ENCODE assay signal across 19 cellular contexts in genomic region chr11:47507868-47508594, GRCh38. TPM values are rescaled to one million over a fixed set of nuclear protein-coding genes. Genes with fewer than 3 reads are reported as not detected.
DNase-seq lines count a peak whose midpoint lies in the region; ATAC-seq and TF ChIP-seq lines count a peak whose summit lies in the region.
"Had no signal": no experiment of that assay in that cellular context is flagged by ENCODE, and none has a peak within 500 bp of the region (broad histone marks: within the 10 kb centered on the region; RNA-seq: fewer than 3 reads in every experiment).

No MANE protein-coding gene starts in this region.

- peaks cover 58% of the 10 kb centered on the region for H3K4me1 Mint-ChIP-seq in T-helper 1 cell treated with Interleukin-12 subunit alpha and Interleukin-12 subunit beta and Interleukin-4 antibody, amounts not matched to agents 30 μg/mL and 1 μg/mL, for 36 hours (ENCODE audit: low read depth)
- H3K4me1 Mint-ChIP-seq in progenitor cell of endocrine pancreas (ENCODE audit: low read depth) = peaks cover 38% of the 10 kb centered on the region

- DNase-seq in T-helper 1 cell = no peak
- DNase-seq in esophagus muscularis mucosa (ENCODE audit: extremely low spot score) = no peak
- no peak for DNase-seq in progenitor cell of endocrine pancreas (ENCODE audit: low spot score, unreplicated experiment)
- no peak for DNase-seq in RPMI8226
- DNase-seq in G401 (ENCODE audit: low spot score) = no peak
- DNase-seq: activated CD4-positive, alpha-beta T cell treated with anti-CD3 and anti-CD28 coated beads, Interleukin-2, amount 50 U/mL, for 1 hour; amniotic stem cell; effector memory CD4-positive, alpha-beta T cell; glutamatergic neuron; NCI-H1417; NCI-H82; SK-N-SH had no signal

- peaks cover 100% of the 10 kb centered on the region for H3K79me2 ChIP-seq in OCI-LY3 (ENCODE audit: low read length)

- peak overlapping the region; percentile 70 for H3K9ac ChIP-seq in OCI-LY3 (ENCODE audit: low read length)
- H3K9ac ChIP-seq: SK-N-SH had no signal

- H3K27ac Mint-ChIP-seq in T-helper 1 cell treated with Interleukin-12 subunit alpha and Interleukin-12 subunit beta and Interleukin-4 antibody, amounts not matched to agents 30 μg/mL and 1 μg/mL, for 36 hours = peak overlapping the region; percentile 59
- H3K27ac Mint-ChIP-seq in progenitor cell of endocrine pancreas = peak overlapping the region; percentile 83

- no peak for TF ChIP-seq POLR2A in esophagus muscularis mucosa (IDR thresholded peaks at IDR 0.05; ENCODE audit: low read depth)

- H3K4me3 ChIP-seq in OCI-LY3 (ENCODE audit: low read length) = peak overlapping the region; percentile 60
- no peak overlapping the region for H3K4me3 ChIP-seq in esophagus muscularis mucosa
- H3K4me3 ChIP-seq: lung had no signal

- no peak for TF ChIP-seq CTCF in OCI-LY3 (IDR thresholded peaks at IDR 0.05; ENCODE audit: low read depth, low read length)
- TF ChIP-seq CTCF in esophagus muscularis mucosa (IDR thresholded peaks at IDR 0.05) = no peak
- no peak for TF ChIP-seq CTCF in progenitor cell of endocrine pancreas (IDR thresholded peaks at IDR 0.05; ENCODE audit: unreplicated experiment)

- peaks cover 5% of the 10 kb centered on the region for H3K36me3 Mint-ChIP-seq in T-helper 1 cell treated with Interleukin-12 subunit alpha and Interleukin-12 subunit beta and Interleukin-4 antibody, amounts not matched to agents 30 μg/mL and 1 μg/mL, for 36 hours (ENCODE audit: low read depth)
- peaks cover 5% of the 10 kb centered on the region for H3K36me3 Mint-ChIP-seq in progenitor cell of endocrine pancreas (ENCODE audit: insufficient read depth)

- H3K36me3 ChIP-seq in OCI-LY3 (replicated peaks; ENCODE audit: low read depth, low read length) (peaks cover 20% of the 10 kb centered on the region), esophagus muscularis mucosa (no peaks in the 10 kb centered on the region)

- H3K4me3 Mint-ChIP-seq in T-helper 1 cell treated with Interleukin-12 subunit alpha and Interleukin-12 subunit beta and Interleukin-4 antibody, amounts not matched to agents 30 μg/mL and 1 μg/mL, for 36 hours = no peak overlapping the region
- H3K4me3 Mint-ChIP-seq in progenitor cell of endocrine pancreas (ENCODE audit: low read depth) = no peak overlapping the region

- H3K9me3 ChIP-seq in OCI-LY3 (ENCODE audit: insufficient read depth, low read length) (no peaks in the 10 kb centered on the region), esophagus muscularis mucosa (no peaks in the 10 kb centered on the region)
- H3K9me3 ChIP-seq: SK-N-SH had no signal

- no peak for TF ChIP-seq EP300 in esophagus muscularis mucosa (IDR thresholded peaks at IDR 0.05)

- ATAC-seq in HG02763 (IDR thresholded peaks at IDR 0.05; ENCODE audit: unreplicated experiment) = no peak

- H2AFZ ChIP-seq in OCI-LY3 (ENCODE audit: low read depth, low read length) = no peak overlapping the region

- 45% methylated on average over 2 of the region's 2 CpGs for WGBS in esophagus muscularis mucosa

- intact Hi-C loops in esophagus muscularis mucosa (cut with DNase I) = loop anchor here (5.0 kb wide), 1 partner anchor 44 kb away; the partner anchor contains the start of gene CELF1

- H4K20me1 ChIP-seq in OCI-LY3 (ENCODE audit: insufficient read depth, low read length) = peaks cover 21% of the 10 kb centered on the region

- in situ Hi-C loops in G401 (cut with HindIII; ENCODE audit: low sequenced_read_pairs) = no loop called here

- H3K4me1 ChIP-seq in OCI-LY3 (ENCODE audit: low read length) = peaks cover 90% of the 10 kb centered on the region
- H3K4me1 ChIP-seq in esophagus muscularis mucosa = peaks cover 51 to 99% (median 88%) of the 10 kb centered on the region in 4 donors

- H3K27ac ChIP-seq in OCI-LY3 (ENCODE audit: low read length) (peak overlapping the region; percentile 98), esophagus muscularis mucosa (replicated peaks in 1 of 4) (peak overlapping the region; percentile 34 to 57 (median 44))
- H3K27ac ChIP-seq: 22Rv1 had no signal

- H3K4me2 ChIP-seq in OCI-LY3 (ENCODE audit: low read length) = peak overlapping the region; percentile 85
- H3K4me2 ChIP-seq: SK-N-SH had no signal

- H3K27me3 ChIP-seq in OCI-LY3 (ENCODE audit: low read depth, low read length) = no peaks in the 10 kb centered on the region
- no peaks in the 10 kb centered on the region for H3K27me3 ChIP-seq in esophagus muscularis mucosa

- H3K27me3 Mint-ChIP-seq in T-helper 1 cell treated with Interleukin-12 subunit alpha and Interleukin-12 subunit beta and Interleukin-4 antibody, amounts not matched to agents 30 μg/mL and 1 μg/mL, for 36 hours (ENCODE audit: low read depth) = no peaks in the 10 kb centered on the region
- no peaks in the 10 kb centered on the region for H3K27me3 Mint-ChIP-seq in progenitor cell of endocrine pancreas

- no peaks in the 10 kb centered on the region for H3K9me3 Mint-ChIP-seq in T-helper 1 cell treated with Interleukin-12 subunit alpha and Interleukin-12 subunit beta and Interleukin-4 antibody, amounts not matched to agents 30 μg/mL and 1 μg/mL, for 36 hours
- no peaks in the 10 kb centered on the region for H3K9me3 Mint-ChIP-seq in progenitor cell of endocrine pancreas (ENCODE audit: low read depth)

RNA-seq across cellular contexts. Expression of gene CELF1, which starts 44.9 kb away (rescaled TPM):
- 100 to 1,000 TPM in 2 of 4 donors, 10 to 100 TPM in 2; 69.6 to 151 (median 99.3) TPM for total RNA-seq in esophagus muscularis mucosa
- total RNA-seq in progenitor cell of endocrine pancreas = 161 and 163 TPM in 2 replicates
- total RNA-seq in G401 (2014; rRNA removed; shearing (Covaris generic)) = 58.7 and 94.4 TPM in 2 replicates

RNA-seq across cellular contexts. Expression of gene PTPMT1, which starts 57.4 kb away (rescaled TPM):
- total RNA-seq in esophagus muscularis mucosa (10 to 100 TPM; 63.0 to 96.4 (median 79.6) TPM), progenitor cell of endocrine pancreas (45.6 and 47.6 TPM in 2 replicates)
- 103 and 127 TPM in 2 replicates for total RNA-seq in G401 (2014; rRNA removed; shearing (Covaris generic))

RNA-seq across cellular contexts. Expression of gene RAPSN, which starts 59.1 kb away (rescaled TPM):
- total RNA-seq in esophagus muscularis mucosa (1 to 10 TPM in 1 of 4 donors, under 1 TPM in 3; 0.42 to 1.4 (median 0.70) TPM), progenitor cell of endocrine pancreas (0.42 and 0.81 TPM in 2 replicates)
- total RNA-seq in G401 (2014; rRNA removed; shearing (Covaris generic)) = not detected in 2 replicates
- total RNA-seq: H4, HT1080 had no signal
